8 cellular contexts compared by ENCODE assay signal in the genomic region with DNA sequence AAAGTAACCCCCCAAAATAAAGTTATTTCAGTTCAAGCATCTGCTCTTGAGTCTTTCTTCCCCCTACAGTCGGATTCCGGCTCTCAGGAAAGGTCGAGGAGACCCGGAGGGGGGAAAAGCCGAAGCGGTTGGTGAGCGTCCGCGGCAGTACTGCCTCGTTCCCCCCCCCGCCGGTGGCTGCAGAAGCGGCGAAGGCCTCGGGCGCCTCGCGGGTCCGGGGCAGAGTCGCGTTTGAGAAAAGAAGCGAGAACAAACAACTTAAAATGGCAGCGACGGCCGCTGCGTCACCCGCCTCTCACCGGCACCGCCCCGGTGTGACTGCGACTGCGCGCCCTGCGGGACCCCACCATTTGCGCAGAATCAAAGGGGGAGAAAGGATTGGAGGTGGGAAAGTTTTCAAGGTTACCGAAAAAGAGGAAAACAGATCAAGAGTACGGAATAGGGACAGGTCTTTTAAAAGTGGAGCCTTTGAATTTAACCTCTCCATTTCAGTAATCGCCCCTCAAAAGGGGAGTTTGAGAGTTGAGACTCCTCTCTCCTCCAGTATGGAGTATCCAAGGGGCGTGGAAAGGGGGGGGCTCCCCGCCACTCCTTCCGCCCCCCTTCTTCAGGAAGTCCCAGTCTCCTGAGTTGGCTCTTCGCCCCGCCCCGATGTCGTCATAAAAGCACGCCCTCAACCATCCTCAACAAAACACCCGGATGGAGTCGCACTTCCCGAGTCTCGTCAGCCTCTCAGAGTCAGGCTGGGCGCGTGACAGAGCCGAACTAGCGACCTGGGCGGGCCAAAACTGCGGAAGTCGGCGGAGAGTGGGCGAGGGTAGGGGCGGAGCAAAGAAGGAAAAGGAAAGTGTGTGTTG. TPM values are rescaled to one million over a fixed set of nuclear protein-coding genes. Genes with fewer than 3 reads are reported as not detected.
DNase-seq lines count a peak whose midpoint lies in the region; ATAC-seq, FAIRE-seq and TF ChIP-seq lines count a peak whose summit lies in the region.

No MANE protein-coding gene starts in this region.

- H3K9me3 Mint-ChIP-seq in Caco-2 (ENCODE audit: unreplicated experiment), result no peaks in the 10 kb centered on the region
- H3K9me3 Mint-ChIP-seq in activated CD8-positive, alpha-beta memory T cell treated with anti-CD3 and anti-CD28 coated beads, Interleukin-2, amount 10 ng/mL, durations not matched to agents 7 days and 5 days (ENCODE audit: low read depth), result no peaks in the 10 kb centered on the region
- H3K9me3 Mint-ChIP-seq in effector memory CD8-positive, alpha-beta T cell, result no peaks in the 10 kb centered on the region

- no peaks in the 10 kb centered on the region for H3K36me3 ChIP-seq in Caco-2 (ENCODE audit: control insufficient read depth, insufficient read depth, low read length)

- no TSS peak for BruUV-seq in Caco-2 (replicated peaks; lab: Mats Ljungman, UMichigan)

- no peaks in the 10 kb centered on the region for H3K27me3 Mint-ChIP-seq in Caco-2 (ENCODE audit: insufficient read depth, unreplicated experiment)
- H3K27me3 Mint-ChIP-seq in activated CD8-positive, alpha-beta memory T cell treated with anti-CD3 and anti-CD28 coated beads, Interleukin-2, amount 10 ng/mL, durations not matched to agents 7 days and 5 days, result no peaks in the 10 kb centered on the region
- H3K27me3 Mint-ChIP-seq in effector memory CD8-positive, alpha-beta T cell, result no peaks in the 10 kb centered on the region

- DNase-seq in Caco-2 (peak; percentile 99 to 100), HTR-8/SVneo (ENCODE audit: insufficient read length, low spot score) (peak; percentile 98), NOMO-1 treated with DMSO at 0.1 percent for 48 hours (lab: John Stamatoyannopoulos, UW; ENCODE audit: unreplicated experiment) (peak; percentile 99), medulla oblongata (ENCODE audit: extremely low spot score) (peak; percentile 100)
- DNase-seq in activated CD8-positive, alpha-beta memory T cell treated with anti-CD3 and anti-CD28 coated beads, Interleukin-2, amount 10 ng/mL, durations not matched to agents 7 days and 5 days, result peak; percentile 100
- peak; percentile 99 to 100 (median 100) for DNase-seq in effector memory CD8-positive, alpha-beta T cell
- DNase-seq in stimulated activated CD4-positive, alpha-beta T cell treated with anti-CD3 and anti-CD28 coated beads, TNF-alpha, amount 100 ng/mL, for 48 hours (ENCODE audit: low read depth in 3 of 3), result peak; percentile 99 to 100 (median 100)

- H3K4me3 ChIP-seq in Caco-2 (ENCODE audit: low read depth, low read length), result peak overlapping the region; percentile 92

- peak; percentile 93 for FAIRE-seq in HTR-8/SVneo (lab: Jason Lieb, UNC)

- H3K36me3 Mint-ChIP-seq in Caco-2 (ENCODE audit: insufficient read depth, unreplicated experiment), result peaks cover 57% of the 10 kb centered on the region
- peaks cover 40% of the 10 kb centered on the region for H3K36me3 Mint-ChIP-seq in activated CD8-positive, alpha-beta memory T cell treated with anti-CD3 and anti-CD28 coated beads, Interleukin-2, amount 10 ng/mL, durations not matched to agents 7 days and 5 days
- peaks cover 60% of the 10 kb centered on the region for H3K36me3 Mint-ChIP-seq in effector memory CD8-positive, alpha-beta T cell (ENCODE audit: insufficient read depth)

- H3K4me3 Mint-ChIP-seq in Caco-2 (ENCODE audit: unreplicated experiment), result peak overlapping the region; percentile 85
- H3K4me3 Mint-ChIP-seq in activated CD8-positive, alpha-beta memory T cell treated with anti-CD3 and anti-CD28 coated beads, Interleukin-2, amount 10 ng/mL, durations not matched to agents 7 days and 5 days, result peak overlapping the region; percentile 81
- peak overlapping the region; percentile 99 to 100 for H3K4me3 Mint-ChIP-seq in effector memory CD8-positive, alpha-beta T cell

- ATAC-seq in GM21381 (IDR thresholded peaks at IDR 0.05; ENCODE audit: unreplicated experiment), result peak; percentile 82
- ATAC-seq in activated CD8-positive, alpha-beta memory T cell treated with anti-CD3 and anti-CD28 coated beads, Interleukin-2, amount 10 ng/mL, durations not matched to agents 7 days and 5 days, result peak; percentile 87
- peak; percentile 78 for ATAC-seq in effector memory CD8-positive, alpha-beta T cell (replicated peaks)

- POLR2A ChIA-PET in Caco-2 (lab: Charles Lee), result interaction anchor here (0.9 kb wide), 1 partner anchor 32 kb away, joined by 4 read pairs; no protein-coding TSS in a partner anchor

- no peaks in the 10 kb centered on the region for H3K4me1 ChIP-seq in Caco-2

- no peak for TF ChIP-seq CTCF in Caco-2 (IDR thresholded peaks at IDR 0.05; ENCODE audit: insufficient read depth in 1 of 2, low read depth in 1 of 2, low read length in 1 of 2, severe bottlenecking in 1 of 2, unreplicated experiment in 1 of 2)

- H3K27ac Mint-ChIP-seq in Caco-2 (ENCODE audit: unreplicated experiment), result peak overlapping the region; percentile 96
- H3K27ac Mint-ChIP-seq in activated CD8-positive, alpha-beta memory T cell treated with anti-CD3 and anti-CD28 coated beads, Interleukin-2, amount 10 ng/mL, durations not matched to agents 7 days and 5 days, result peak overlapping the region; percentile 99
- peak overlapping the region; percentile 100 for H3K27ac Mint-ChIP-seq in effector memory CD8-positive, alpha-beta T cell

- CTCF ChIA-PET in Caco-2 (lab: Charles Lee), result no interaction called here
- CTCF ChIA-PET in activated CD8-positive, alpha-beta memory T cell treated with anti-CD3 and anti-CD28 coated beads, Interleukin-2, amount 10 ng/mL, durations not matched to agents 7 days and 5 days (lab: Charles Lee), result interaction anchor here (0.9 to 1.6 kb wide), 4 partner anchors 18 to 55 kb away, joined by 3 to 4 read pairs (median 4); no protein-coding TSS in a partner anchor

- H3K27me3 ChIP-seq in Caco-2 (replicated peaks; ENCODE audit: control insufficient read depth, insufficient read depth, low read length), result no peaks in the 10 kb centered on the region

- intact Hi-C loops in Caco-2 (cut with micrococcal nuclease; ENCODE audit: unreplicated experiment), result loop anchor here (1.0 to 2.0 kb wide), 3 partner anchors 45 to 54 kb away; a partner anchor contains a TSS

- H3K9me3 ChIP-seq in Caco-2, result no peaks in the 10 kb centered on the region

- peaks cover 19% of the 10 kb centered on the region for H3K4me1 Mint-ChIP-seq in Caco-2 (ENCODE audit: low read depth, unreplicated experiment)
- peaks cover 33% of the 10 kb centered on the region for H3K4me1 Mint-ChIP-seq in activated CD8-positive, alpha-beta memory T cell treated with anti-CD3 and anti-CD28 coated beads, Interleukin-2, amount 10 ng/mL, durations not matched to agents 7 days and 5 days
- peaks cover 24 to 43% of the 10 kb centered on the region in 2 donors for H3K4me1 Mint-ChIP-seq in effector memory CD8-positive, alpha-beta T cell (ENCODE audit: low read depth in 2 of 2)

RNA-seq across cellular contexts. Expression of a gene that starts 1.9 kb away (rescaled TPM):
- 74.2 and 75.3 TPM in 2 replicates for total RNA-seq in Caco-2 (2022)
- 100 to 1,000 TPM; 141 to 148 TPM for total RNA-seq in activated CD8-positive, alpha-beta memory T cell treated with anti-CD3 and anti-CD28 coated beads, Interleukin-2, amount 10 ng/mL, durations not matched to agents 7 days and 5 days

RNA-seq across cellular contexts. Expression of a gene that starts 53.9 kb away (rescaled TPM):
- total RNA-seq in Caco-2 (2022), result 66.5 and 70.0 TPM in 2 replicates
- total RNA-seq in activated CD8-positive, alpha-beta memory T cell treated with anti-CD3 and anti-CD28 coated beads, Interleukin-2, amount 10 ng/mL, durations not matched to agents 7 days and 5 days, result 10 to 100 TPM; 90.0 to 93.6 TPM

RNA-seq across cellular contexts. Expression of a gene that starts 54.0 kb away (rescaled TPM):
- 55.6 and 63.1 TPM in 2 replicates for total RNA-seq in Caco-2 (2022)
- total RNA-seq in activated CD8-positive, alpha-beta memory T cell treated with anti-CD3 and anti-CD28 coated beads, Interleukin-2, amount 10 ng/mL, durations not matched to agents 7 days and 5 days, result 10 to 100 TPM; 21.8 to 25.6 TPM

RNA-seq across cellular contexts. Expression of a gene that starts 54.1 kb away (rescaled TPM):
- 46.7 and 47.2 TPM in 2 replicates for total RNA-seq in Caco-2 (2022)
- 10 to 100 TPM; 40.5 to 45.7 TPM for total RNA-seq in activated CD8-positive, alpha-beta memory T cell treated with anti-CD3 and anti-CD28 coated beads, Interleukin-2, amount 10 ng/mL, durations not matched to agents 7 days and 5 days

Comparison
In these comparisons a context has a peak if more than half of its experiments do, and no peak if none do; other contexts are left out.
1. Peak in every context shown above with its lines: DNase-seq, ATAC-seq and H3K4me3 ChIP-seq.